ENCODE assay signal across 10 cellular contexts in the genomic region with DNA sequence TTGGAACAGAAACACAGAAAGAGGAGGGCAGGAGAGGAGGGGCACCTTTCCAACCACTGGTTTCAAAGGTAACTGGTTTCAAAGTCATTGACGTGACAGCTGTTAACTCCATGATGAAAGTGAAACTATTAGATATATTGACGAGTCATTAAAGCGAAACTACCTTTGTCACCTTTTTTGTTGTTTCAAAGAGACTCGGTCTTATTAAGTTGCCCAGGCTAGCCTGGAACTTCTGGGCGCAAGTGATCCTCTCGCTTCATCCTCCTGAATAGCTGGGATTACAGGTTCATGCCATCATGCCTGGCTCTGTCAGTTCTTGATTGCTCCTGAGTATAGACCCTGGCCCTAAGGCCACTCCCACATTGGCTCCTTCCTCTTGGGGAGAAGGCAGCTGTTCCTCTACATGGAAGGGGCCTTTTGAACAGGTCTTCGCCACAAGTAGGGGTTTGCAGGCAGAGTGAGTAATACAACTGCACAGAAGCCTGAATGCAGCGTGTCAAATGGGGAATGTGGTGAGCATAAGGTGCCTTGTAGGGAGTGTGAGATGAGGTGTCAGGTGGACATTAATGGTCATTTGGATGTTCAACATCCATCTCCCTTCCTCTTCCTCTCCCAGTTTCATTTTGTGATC. TPM values are rescaled to one million over a fixed set of nuclear protein-coding genes. Genes with fewer than 3 reads are reported as not detected.
DNase-seq lines count a peak whose midpoint lies in the region; ATAC-seq and TF ChIP-seq lines count a peak whose summit lies in the region.
"Had no signal": no experiment of that assay in that cellular context is flagged by ENCODE, and none has a peak within 500 bp of the region (broad histone marks: within the 10 kb centered on the region; RNA-seq: fewer than 3 reads in every experiment).

No MANE protein-coding gene starts in this region.

- H3K27ac ChIP-seq in liver (ENCODE audit: low read depth in 1 of 2, low read length in 2 of 2) (peak overlapping the region; percentile 86 to 89), heart right ventricle (peak overlapping the region in 1 of 10 donors; percentile 59)

- H3K36me3 ChIP-seq in liver (ENCODE audit: control insufficient read depth in 4 of 4, insufficient read depth in 3 of 4, low read depth in 1 of 4, low read length in 3 of 4) (no peaks in the 10 kb centered on the region), heart right ventricle (no peaks in the 10 kb centered on the region)

- no peaks in the 10 kb centered on the region for H3K27me3 ChIP-seq in liver (ENCODE audit: control insufficient read depth in 4 of 4, insufficient read depth in 4 of 4, low read length in 3 of 4)
- H3K27me3 ChIP-seq in heart right ventricle: peaks cover 0 to 21% (median 0%) of the 10 kb centered on the region in 7 donors

- intact Hi-C loops in heart right ventricle (cut with DNase I): no loop called here

- H3K4me3 ChIP-seq in liver (ENCODE audit: low read depth in 1 of 3, low read length in 3 of 3): peak overlapping the region; percentile 16 to 40 (median 26)
- H3K4me3 ChIP-seq in heart right ventricle: no peak overlapping the region

- WGBS in liver: 54% methylated on average over 8 of the region's 8 CpGs
- 86 to 87% methylated on average over 8 of the region's 8 CpGs for WGBS in heart right ventricle, 2 donors

- H3K9ac ChIP-seq in liver (ENCODE audit: low read depth in 1 of 2, low read length in 2 of 2): peak overlapping the region; percentile 28 to 48

- no peak for TF ChIP-seq RAD21 in liver (IDR thresholded peaks at IDR 0.05)

- TF ChIP-seq CTCF in liver (IDR thresholded peaks at IDR 0.05; ENCODE audit: low read depth, low read length, missing input control) (no peak), heart right ventricle (IDR thresholded peaks at IDR 0.05) (no peak)

- peaks cover 0 to 28% (median 21%) of the 10 kb centered on the region in 4 donors for H3K4me1 ChIP-seq in liver (ENCODE audit: control insufficient read depth in 4 of 4, insufficient read depth in 4 of 4, low read length in 3 of 4)
- peaks cover 0 to 23% (median 0%) of the 10 kb centered on the region in 9 donors for H3K4me1 ChIP-seq in heart right ventricle

- DNase-seq in NCI-H128 (lab: John Stamatoyannopoulos, UW; ENCODE audit: unreplicated experiment): no peak
- no peak for DNase-seq in heart right ventricle
- no peak for DNase-seq in kidney tubule cell (ENCODE audit: low spot score)
- DNase-seq: left colon had no signal

- peak; percentile 51 for ATAC-seq in GM18508 (IDR thresholded peaks at IDR 0.05; ENCODE audit: insufficient read depth, unreplicated experiment)
- peak; percentile 63 for ATAC-seq in GM21381 (IDR thresholded peaks at IDR 0.05; ENCODE audit: unreplicated experiment)
- ATAC-seq in HG03342 (IDR thresholded peaks at IDR 0.05; ENCODE audit: unreplicated experiment): peak; percentile 79
- no peak for ATAC-seq in heart right ventricle
- no peak for ATAC-seq in HG03097 (IDR thresholded peaks at IDR 0.05; ENCODE audit: low FRiP score, unreplicated experiment)
- ATAC-seq: left colon had no signal

- no peaks in the 10 kb centered on the region for H3K9me3 ChIP-seq in liver (ENCODE audit: control insufficient read depth in 4 of 4, low read length in 3 of 4)
- H3K9me3 ChIP-seq in heart right ventricle: no peaks in the 10 kb centered on the region

TF ChIP-seq in liver, 16 proteins besides CTCF, POLR2A, EP300 and RAD21:
- TF ChIP-seq SP1 (IDR thresholded peaks at IDR 0.05) (peak; percentile 50), FOXA1 (IDR thresholded peaks at IDR 0.05) (no peak), FOXA2 (IDR thresholded peaks at IDR 0.05) (no peak), EGR1 (IDR thresholded peaks at IDR 0.05; ENCODE audit: low read depth in 2 of 2) (no peak), HNF4A (conservative IDR thresholded peaks at IDR 0.05) (peak; percentile 66 to 69), RXRA (IDR thresholded peaks at IDR 0.05) (peak; percentile 89 to 94), YY1 (IDR thresholded peaks at IDR 0.05) (no peak), ZBTB33 (IDR thresholded peaks at IDR 0.05) (no peak), GABPA (IDR thresholded peaks at IDR 0.05 in 1 of 2, conservative IDR thresholded peaks at IDR 0.05 in 1 of 2) (no peak), TAF1 (conservative IDR thresholded peaks at IDR 0.05) (no peak), JUND (IDR thresholded peaks at IDR 0.05) (no peak), NR2F2 (IDR thresholded peaks at IDR 0.05) (no peak), HNF4G (IDR thresholded peaks at IDR 0.05) (no peak)
- TF ChIP-seq, protein P1, sequence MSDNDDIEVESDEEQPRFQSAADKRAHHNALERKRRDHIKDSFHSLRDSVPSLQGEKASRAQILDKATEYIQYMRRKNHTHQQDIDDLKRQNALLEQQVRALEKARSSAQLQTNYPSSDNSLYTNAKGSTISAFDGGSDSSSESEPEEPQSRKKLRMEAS (IDR thresholded peaks at IDR 0.05): peak; percentile 41
- TF ChIP-seq, protein P2, sequence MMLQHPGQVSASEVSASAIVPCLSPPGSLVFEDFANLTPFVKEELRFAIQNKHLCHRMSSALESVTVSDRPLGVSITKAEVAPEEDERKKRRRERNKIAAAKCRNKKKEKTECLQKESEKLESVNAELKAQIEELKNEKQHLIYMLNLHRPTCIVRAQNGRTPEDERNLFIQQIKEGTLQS (IDR thresholded peaks at IDR 0.05): no peak
- TF ChIP-seq, protein P3, sequence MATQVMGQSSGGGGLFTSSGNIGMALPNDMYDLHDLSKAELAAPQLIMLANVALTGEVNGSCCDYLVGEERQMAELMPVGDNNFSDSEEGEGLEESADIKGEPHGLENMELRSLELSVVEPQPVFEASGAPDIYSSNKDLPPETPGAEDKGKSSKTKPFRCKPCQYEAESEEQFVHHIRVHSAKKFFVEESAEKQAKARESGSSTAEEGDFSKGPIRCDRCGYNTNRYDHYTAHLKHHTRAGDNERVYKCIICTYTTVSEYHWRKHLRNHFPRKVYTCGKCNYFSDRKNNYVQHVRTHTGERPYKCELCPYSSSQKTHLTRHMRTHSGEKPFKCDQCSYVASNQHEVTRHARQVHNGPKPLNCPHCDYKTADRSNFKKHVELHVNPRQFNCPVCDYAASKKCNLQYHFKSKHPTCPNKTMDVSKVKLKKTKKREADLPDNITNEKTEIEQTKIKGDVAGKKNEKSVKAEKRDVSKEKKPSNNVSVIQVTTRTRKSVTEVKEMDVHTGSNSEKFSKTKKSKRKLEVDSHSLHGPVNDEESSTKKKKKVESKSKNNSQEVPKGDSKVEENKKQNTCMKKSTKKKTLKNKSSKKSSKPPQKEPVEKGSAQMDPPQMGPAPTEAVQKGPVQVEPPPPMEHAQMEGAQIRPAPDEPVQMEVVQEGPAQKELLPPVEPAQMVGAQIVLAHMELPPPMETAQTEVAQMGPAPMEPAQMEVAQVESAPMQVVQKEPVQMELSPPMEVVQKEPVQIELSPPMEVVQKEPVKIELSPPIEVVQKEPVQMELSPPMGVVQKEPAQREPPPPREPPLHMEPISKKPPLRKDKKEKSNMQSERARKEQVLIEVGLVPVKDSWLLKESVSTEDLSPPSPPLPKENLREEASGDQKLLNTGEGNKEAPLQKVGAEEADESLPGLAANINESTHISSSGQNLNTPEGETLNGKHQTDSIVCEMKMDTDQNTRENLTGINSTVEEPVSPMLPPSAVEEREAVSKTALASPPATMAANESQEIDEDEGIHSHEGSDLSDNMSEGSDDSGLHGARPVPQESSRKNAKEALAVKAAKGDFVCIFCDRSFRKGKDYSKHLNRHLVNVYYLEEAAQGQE (IDR thresholded peaks at IDR 0.05): no peak
TF ChIP-seq in liver: peak in this region for 4.

RNA-seq across cellular contexts. Expression of gene F12, which starts 3.4 kb away (rescaled TPM):
- total RNA-seq in liver: 100 to 1,000 TPM in 1 of 2 donors, 10 to 100 TPM in 1; 27.7 to 256 TPM
- 100 to 1,000 TPM; 294 to 328 TPM for polyA plus RNA-seq in liver
- total RNA-seq in heart right ventricle: under 1 TPM in 1 of 10 donors, not detected in 9; 0.25 TPM
- polyA plus RNA-seq in heart right ventricle: under 1 TPM; 0.28 to 0.37 TPM

RNA-seq across cellular contexts. Expression of gene PFN3, which starts 12.3 kb away (rescaled TPM):
- total RNA-seq in liver (not detected), heart right ventricle (not detected)
- polyA plus RNA-seq in liver (not detected), heart right ventricle (not detected)
- total RNA-seq: left colon, SK-MEL-5 had no signal

RNA-seq across cellular contexts. Expression of gene GRK6, which starts 13.8 kb away (rescaled TPM):
- total RNA-seq in liver (10 to 100 TPM; 15.2 to 24.0 TPM), heart right ventricle (10 to 100 TPM; 11.8 to 21.2 (median 15.2) TPM)
- polyA plus RNA-seq in liver (1 to 10 TPM; 3.1 to 6.4 TPM), heart right ventricle (10 to 100 TPM in 1 of 2 donors, 1 to 10 TPM in 1; 6.7 to 22.9 TPM)

RNA-seq across cellular contexts. Expression of gene SLC34A1, which starts 28.5 kb away (rescaled TPM):
- total RNA-seq in liver: 1 to 10 TPM in 1 of 2 donors, under 1 TPM in 1; 0.23 to 1.0 TPM
- under 1 TPM; 0.33 to 0.60 TPM for polyA plus RNA-seq in liver
- under 1 TPM in 1 of 10 donors, not detected in 9; 0.12 TPM for total RNA-seq in heart right ventricle
- polyA plus RNA-seq in heart right ventricle: not detected
- total RNA-seq: left colon had no signal

RNA-seq across cellular contexts. Expression of gene PRR7, which starts 33.9 kb away (rescaled TPM):
- under 1 TPM; 0.17 to 0.37 TPM for total RNA-seq in liver
- 1 to 10 TPM in 1 of 2 donors, under 1 TPM in 1; 0.60 to 1.4 TPM for polyA plus RNA-seq in liver
- 1 to 10 TPM in 9 of 10 donors, under 1 TPM in 1; 0.97 to 2.9 (median 1.9) TPM for total RNA-seq in heart right ventricle
- 1 to 10 TPM; 1.8 to 2.7 TPM for polyA plus RNA-seq in heart right ventricle

Comparison
In these comparisons a context has a peak if more than half of its experiments do, and no peak if none do; other contexts are left out.
1. ATAC-seq: peak in GM18508 (single experiment), GM21381 (single experiment) and HG03342 (single experiment); none in heart right ventricle (0 of 8) and HG03097 (single experiment).
2. H3K4me3 ChIP-seq: peak in liver (3 of 3); none in heart right ventricle (0 of 10).
3. RNA of gene F12, which starts 3.4 kb away (total RNA-seq): 27.7 to 256 TPM in liver; 0.25 TPM in heart right ventricle; every median in the first group is over 10 times any median in the second.